8 cellular contexts compared by ENCODE assay signal in genomic region chrX:130340271-130340670, GRCh38. TPM values are rescaled to one million over a fixed set of nuclear protein-coding genes. Genes with fewer than 3 reads are reported as not detected.
DNase-seq lines count a peak whose midpoint lies in the region; ATAC-seq and TF ChIP-seq lines count a peak whose summit lies in the region.

No MANE protein-coding gene starts in this region.

- no peaks in the 10 kb centered on the region for H3K9me3 ChIP-seq in left lung
- no peaks in the 10 kb centered on the region for H3K9me3 ChIP-seq in upper lobe of left lung

- H3K27me3 Mint-ChIP-seq in activated naive CD4-positive, alpha-beta T cell treated with anti-CD3 and anti-CD28 coated beads, Interleukin-2, amount 10 ng/mL, durations not matched to agents 7 days and 5 days = no peaks in the 10 kb centered on the region

- no peak for DNase-seq in activated naive CD4-positive, alpha-beta T cell treated with anti-CD3 and anti-CD28 coated beads, Interleukin-2, amount 10 ng/mL, durations not matched to agents 7 days and 5 days
- DNase-seq in activated naive CD4-positive, alpha-beta T cell treated with anti-CD3 and anti-CD28 coated beads, Interleukin-2, amount 50 U/mL, for 16 hours = no peak
- DNase-seq in activated naive CD4-positive, alpha-beta T cell treated with anti-CD3 and anti-CD28 coated beads, Interleukin-2, amount 50 U/mL, for 72 hours (ENCODE audit: low spot score in 2 of 2) = no peak
- DNase-seq in left lung (no peak), upper lobe of left lung (no peak), G401 (ENCODE audit: low spot score) (no peak)
- DNase-seq in activated CD4-positive, alpha-beta T cell treated with anti-CD3 and anti-CD28 coated beads, Interleukin-2, amount 50 U/mL, for 4 hours = no peak

- H3K4me3 ChIP-seq in left lung = peak overlapping the region; percentile 46 to 57
- H3K4me3 ChIP-seq in upper lobe of left lung = peak overlapping the region; percentile 49 to 83 (median 68)

- no peaks in the 10 kb centered on the region for H3K9me3 Mint-ChIP-seq in activated naive CD4-positive, alpha-beta T cell treated with anti-CD3 and anti-CD28 coated beads, Interleukin-2, amount 10 ng/mL, durations not matched to agents 7 days and 5 days
- no peaks in the 10 kb centered on the region for H3K9me3 Mint-ChIP-seq in activated naive CD4-positive, alpha-beta T cell treated with anti-CD3 and anti-CD28 coated beads, Interleukin-2, amount 50 U/mL, for 72 hours

- 6 to 50% methylated on average over 4 to 9 of the region's 9 CpGs for WGBS in upper lobe of left lung, 2 donors

- H3K27me3 ChIP-seq in left lung (no peaks in the 10 kb centered on the region), upper lobe of left lung (no peaks in the 10 kb centered on the region)

- TF ChIP-seq EP300 in upper lobe of left lung (IDR thresholded peaks at IDR 0.05) = no peak

- no peak overlapping the region for H3K27ac Mint-ChIP-seq in activated naive CD4-positive, alpha-beta T cell treated with anti-CD3 and anti-CD28 coated beads, Interleukin-2, amount 10 ng/mL, durations not matched to agents 7 days and 5 days
- peak overlapping the region; percentile 88 to 96 for H3K27ac Mint-ChIP-seq in activated naive CD4-positive, alpha-beta T cell treated with anti-CD3 and anti-CD28 coated beads, Interleukin-2, amount 50 U/mL, for 72 hours

- H3K4me3 Mint-ChIP-seq in activated naive CD4-positive, alpha-beta T cell treated with anti-CD3 and anti-CD28 coated beads, Interleukin-2, amount 10 ng/mL, durations not matched to agents 7 days and 5 days = peak overlapping the region; percentile 89

- peaks cover 21% of the 10 kb centered on the region for H3K4me1 Mint-ChIP-seq in activated naive CD4-positive, alpha-beta T cell treated with anti-CD3 and anti-CD28 coated beads, Interleukin-2, amount 10 ng/mL, durations not matched to agents 7 days and 5 days

- H3K36me3 ChIP-seq in left lung = no peaks in the 10 kb centered on the region
- H3K36me3 ChIP-seq in upper lobe of left lung = no peaks in the 10 kb centered on the region

- H3K27ac ChIP-seq in left lung = peak overlapping the region in 1 of 2 donors; percentile 76
- H3K27ac ChIP-seq in upper lobe of left lung = peak overlapping the region in 3 of 4 donors; percentile 46 to 65 (median 57)

- TF ChIP-seq POLR2A in upper lobe of left lung (IDR thresholded peaks at IDR 0.05) = no peak

- no peak for ATAC-seq in activated naive CD4-positive, alpha-beta T cell treated with anti-CD3 and anti-CD28 coated beads, Interleukin-2, amount 50 U/mL, for 72 hours
- ATAC-seq in left lung = peak; percentile 15
- ATAC-seq in upper lobe of left lung (ENCODE audit: low FRiP score in 2 of 2) = no peak
- no peak for ATAC-seq in GM19397 (IDR thresholded peaks at IDR 0.05; ENCODE audit: unreplicated experiment)

- H3K4me1 ChIP-seq in left lung = no peaks in the 10 kb centered on the region
- peaks cover 0 to 3% (median 0%) of the 10 kb centered on the region in 4 donors for H3K4me1 ChIP-seq in upper lobe of left lung

- intact Hi-C loops in left lung (cut with DNase I) = no loop called here

- peaks cover 3% of the 10 kb centered on the region for H3K36me3 Mint-ChIP-seq in activated naive CD4-positive, alpha-beta T cell treated with anti-CD3 and anti-CD28 coated beads, Interleukin-2, amount 10 ng/mL, durations not matched to agents 7 days and 5 days
- H3K36me3 Mint-ChIP-seq in activated naive CD4-positive, alpha-beta T cell treated with anti-CD3 and anti-CD28 coated beads, Interleukin-2, amount 50 U/mL, for 72 hours = no peaks in the 10 kb centered on the region

- CTCF ChIA-PET in activated naive CD4-positive, alpha-beta T cell treated with anti-CD3 and anti-CD28 coated beads, Interleukin-2, amount 10 ng/mL, durations not matched to agents 7 days and 5 days (lab: Charles Lee) = no interaction called here

- in situ Hi-C loops in G401 (cut with HindIII; ENCODE audit: low sequenced_read_pairs) = no loop called here

- TF ChIP-seq CTCF in left lung (IDR thresholded peaks at IDR 0.05) (no peak), upper lobe of left lung (IDR thresholded peaks at IDR 0.05) (no peak)

RNA-seq across cellular contexts. Expression of gene SLC25A14, which starts 0.6 kb away (rescaled TPM):
- 10 to 100 TPM; 13.3 to 15.5 TPM for total RNA-seq in activated naive CD4-positive, alpha-beta T cell treated with anti-CD3 and anti-CD28 coated beads, Interleukin-2, amount 50 U/mL, for 72 hours
- total RNA-seq in left lung = 10 to 100 TPM in 1 of 2 donors, 1 to 10 TPM in 1; 8.3 to 10.9 TPM
- 10 to 100 TPM in 1 of 6 donors, 1 to 10 TPM in 5; 7.6 to 16.1 (median 8.3) TPM for total RNA-seq in upper lobe of left lung
- total RNA-seq in G401 (2014; rRNA removed; shearing (Covaris generic)) = 10.1 and 14.2 TPM in 2 replicates

RNA-seq across cellular contexts. Expression of gene GPR119, which starts 45.2 kb away (rescaled TPM):
- total RNA-seq in activated naive CD4-positive, alpha-beta T cell treated with anti-CD3 and anti-CD28 coated beads, Interleukin-2, amount 50 U/mL, for 72 hours = not detected
- total RNA-seq in left lung = not detected
- not detected for total RNA-seq in upper lobe of left lung
- total RNA-seq in G401 (2014; rRNA removed; shearing (Covaris generic)) = not detected in 2 replicates
